ENCODE assay signal across 15 cellular contexts in the genomic region with DNA sequence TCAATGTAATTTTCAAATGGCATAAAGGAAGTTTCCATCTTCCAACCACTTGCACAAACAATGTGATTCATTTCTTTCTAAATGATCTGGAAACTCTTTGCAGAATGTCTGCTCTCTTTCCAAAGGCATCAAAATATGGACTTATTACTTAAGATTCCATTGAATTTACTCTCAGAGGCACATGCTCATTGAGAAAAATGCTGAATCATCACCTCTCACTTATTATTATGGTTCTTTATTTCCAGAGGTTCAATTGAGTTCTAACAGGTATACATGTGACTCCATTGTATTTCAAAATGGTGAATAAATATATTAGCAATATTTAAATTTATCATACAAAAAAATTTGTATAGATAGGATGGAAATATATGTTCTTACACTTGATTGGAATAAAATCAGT.
DNase-seq lines count a peak whose midpoint lies in the region; ATAC-seq and TF ChIP-seq lines count a peak whose summit lies in the region.
"Had no signal": no experiment of that assay in that cellular context is flagged by ENCODE, and none has a peak within 500 bp of the region (broad histone marks: within the 10 kb centered on the region; RNA-seq: fewer than 3 reads in every experiment).

No MANE protein-coding gene starts in this region.

- no peaks in the 10 kb centered on the region for H3K36me3 ChIP-seq in IMR-90 (ENCODE audit: control insufficient read depth, insufficient read depth, low read length)

- no peak overlapping the region for H3K9ac ChIP-seq in IMR-90 (ENCODE audit: low read depth, low read length)

- no peak for ATAC-seq in IMR-90 (ENCODE audit: low read depth)
- ATAC-seq in GM21576 (IDR thresholded peaks at IDR 0.05; ENCODE audit: unreplicated experiment), result no peak
- no peak for ATAC-seq in HG02588 (IDR thresholded peaks at IDR 0.05; ENCODE audit: unreplicated experiment)
- ATAC-seq: GM12878, GM23338 had no signal

- H2AK9ac ChIP-seq in IMR-90 (replicated peaks; ENCODE audit: low read depth, low read length, poor library complexity), result no peak overlapping the region

- H3K18ac ChIP-seq in IMR-90 (ENCODE audit: low read depth, low read length), result no peak overlapping the region

- POLR2A ChIA-PET in IMR-90 (lab: Charles Lee; ENCODE audit: unreplicated experiment), result no interaction called here

- H2BK20ac ChIP-seq in IMR-90 (ENCODE audit: low read depth, low read length), result no peak overlapping the region

- no peak for TF ChIP-seq RAD21 in IMR-90 (IDR thresholded peaks at IDR 0.05; ENCODE audit: low read length)

- H3K79me1 ChIP-seq in IMR-90 (ENCODE audit: low read depth in 1 of 2, low read length in 2 of 2), result no peaks in the 10 kb centered on the region

- DNase-seq in IMR-90, result no peak
- DNase-seq in astrocyte of the spinal cord (ENCODE audit: low read depth, low spot score), result peak; percentile 26
- DNase-seq in fibroblast of peridontal ligament (ENCODE audit: extremely low read depth), result peak; percentile 23
- DNase-seq in DMS153 treated with DMSO at 0.1 percent for 48 hours (lab: John Stamatoyannopoulos, UW; ENCODE audit: unreplicated experiment), result no peak
- DNase-seq in NCI-H2227 (lab: John Stamatoyannopoulos, UW; ENCODE audit: unreplicated experiment), result no peak
- DNase-seq: AML-193; Caco-2; CD4-positive, alpha-beta T cell; DMS79; H7 had no signal

- dilution Hi-C loops in IMR-90 (cut with HindIII; ENCODE audit: low sequenced_read_pairs, unreplicated experiment), result no loop called here

- no peaks in the 10 kb centered on the region for H3K4me1 ChIP-seq in IMR-90 (ENCODE audit: control insufficient read depth, insufficient read depth, low read length)
- H3K4me1 ChIP-seq: Caco-2 had no signal

- H3K4ac ChIP-seq in IMR-90 (ENCODE audit: low read depth, low read length), result no peak overlapping the region

- H2BK5ac ChIP-seq in IMR-90 (ENCODE audit: low read depth, low read length, poor library complexity, severe bottlenecking), result no peak overlapping the region

- H4K20me1 ChIP-seq in IMR-90 (ENCODE audit: insufficient read depth, low read length), result no peaks in the 10 kb centered on the region

- H2AK5ac ChIP-seq in IMR-90 (ENCODE audit: low read depth, low read length), result no peak overlapping the region

- TF ChIP-seq CTCF in IMR-90 (conservative IDR thresholded peaks at IDR 0.05; ENCODE audit: low read depth, low read length) (no peak), astrocyte of the spinal cord (IDR thresholded peaks at IDR 0.05; ENCODE audit: low read depth, low read length) (no peak)

- H3K56ac ChIP-seq in IMR-90 (ENCODE audit: extremely low read depth, insufficient read depth, low read length), result no peak overlapping the region

- CTCF ChIA-PET in IMR-90 (lab: Yijun Ruan, JAX), result no interaction called here

- no peak overlapping the region for H4K5ac ChIP-seq in IMR-90 (ENCODE audit: low read depth, low read length)

- no peak overlapping the region for H3K27ac ChIP-seq in IMR-90 (ENCODE audit: insufficient read depth, low read length)
- H3K27ac ChIP-seq: C4-2B had no signal

- no TSS peak for BruUV-seq in IMR-90 (replicated peaks; lab: Mats Ljungman, UMichigan)

- no peaks in the 10 kb centered on the region for H3K9me3 ChIP-seq in IMR-90 (ENCODE audit: control insufficient read depth, insufficient read depth, low read length)
- H3K9me3 ChIP-seq: Caco-2 had no signal

- no peaks in the 10 kb centered on the region for H3K9me1 ChIP-seq in IMR-90 (ENCODE audit: insufficient read depth, low read length)

- H4K8ac ChIP-seq in IMR-90 (ENCODE audit: low read depth in 2 of 2, low read length in 2 of 2), result no peak overlapping the region

- no peak overlapping the region for H2BK120ac ChIP-seq in IMR-90 (ENCODE audit: low read depth, low read length)

- no peak overlapping the region for H3K14ac ChIP-seq in IMR-90 (replicated peaks; ENCODE audit: low read depth, low read length)

- no peak overlapping the region for H3K23ac ChIP-seq in IMR-90 (ENCODE audit: low read depth, low read length)

- no peak overlapping the region for H3K4me2 ChIP-seq in IMR-90 (ENCODE audit: low read depth, low read length)
- H3K4me2 ChIP-seq: GM23338 had no signal

- H4K91ac ChIP-seq in IMR-90 (ENCODE audit: insufficient read depth, low read depth, low read length), result no peak overlapping the region

- no peaks in the 10 kb centered on the region for H3K27me3 ChIP-seq in IMR-90 (ENCODE audit: control insufficient read depth, insufficient read depth, low read length)

- intact Hi-C loops in IMR-90 (cut with micrococcal nuclease), result no loop called here

- no peak overlapping the region for H2BK15ac ChIP-seq in IMR-90 (ENCODE audit: low read depth, low read length)

- H3K4me3 ChIP-seq in IMR-90 (ENCODE audit: insufficient read depth, low read depth, low read length), result no peak overlapping the region
- no peak overlapping the region for H3K4me3 ChIP-seq in astrocyte of the spinal cord (ENCODE audit: low read depth, low read length)
- H3K4me3 ChIP-seq: GM12878, GM23338 had no signal

- TF ChIP-seq POLR2A in IMR-90 (IDR thresholded peaks at IDR 0.05; ENCODE audit: low read depth, low read length), result no peak

- in situ Hi-C loops in IMR-90 (cut with MboI; ENCODE audit: low sequenced_read_pairs) (no loop called here), astrocyte of the spinal cord (cut with HindIII; ENCODE audit: low sequenced_read_pairs) (no loop called here)

- no peak overlapping the region for H2AFZ ChIP-seq in IMR-90 (replicated peaks; ENCODE audit: low read length, poor library complexity)
- H2AFZ ChIP-seq: GM23338 had no signal

TF ChIP-seq in IMR-90, 13 proteins besides CTCF, POLR2A, EP300 and RAD21:
- TF ChIP-seq SMC3 (IDR thresholded peaks at IDR 0.05; ENCODE audit: low read depth, low read length) (no peak), NFE2L2 (IDR thresholded peaks at IDR 0.05; ENCODE audit: low read depth, low read length) (0 out of 2 replicates have a peak, but pooled peaks have one; percentile 28), RFX5 (IDR thresholded peaks at IDR 0.05; ENCODE audit: low read depth, low read length) (no peak), MAFK (IDR thresholded peaks at IDR 0.05; ENCODE audit: low read depth, low read length) (peak; percentile 94), RCOR1 (IDR thresholded peaks at IDR 0.05; ENCODE audit: insufficient replicate concordance, low read length) (no peak), ELK1 (IDR thresholded peaks at IDR 0.05; ENCODE audit: borderline replicate concordance, low read depth, low read length) (no peak), BHLHE40 (IDR thresholded peaks at IDR 0.05; ENCODE audit: low read depth, low read length) (no peak)
TF ChIP-seq in IMR-90: peak in this region for 2.

Comparison
In these comparisons a context has a peak if more than half of its experiments do, and no peak if none do; other contexts are left out.
1. DNase-seq: peak in astrocyte of the spinal cord (single experiment) and fibroblast of peridontal ligament (single experiment); none in IMR-90 (single experiment), DMS153 treated with DMSO at 0.1 percent for 48 hours (single experiment) and NCI-H2227 (single experiment).